Comparison of ENCODE assay signal across 37 cellular contexts in the genomic region with DNA sequence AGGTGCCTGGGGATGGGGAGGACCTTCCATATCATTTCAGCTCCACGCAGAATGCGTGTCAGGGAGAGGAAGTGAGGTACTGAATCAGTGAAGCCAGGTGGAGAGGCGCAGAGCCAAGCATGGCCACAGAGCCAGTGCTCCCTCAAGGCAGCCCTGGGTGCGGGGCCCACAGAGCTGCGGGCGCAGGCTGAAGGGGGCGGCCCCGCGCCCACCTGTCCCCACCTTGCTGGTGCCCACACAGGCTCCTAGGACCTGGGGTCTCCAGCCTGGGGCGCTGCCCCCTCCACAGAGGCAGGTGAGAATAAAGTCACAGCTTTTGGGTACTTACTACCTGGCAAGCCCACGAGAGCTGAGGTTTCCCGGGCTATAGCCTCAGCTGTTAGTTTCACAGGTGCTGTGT. TPM values are rescaled to one million over a fixed set of nuclear protein-coding genes. Genes with fewer than 3 reads are reported as not detected.
"Had no signal": no experiment of that assay in that cellular context is flagged by ENCODE, and none has a peak within 500 bp of the region (broad histone marks: within the 10 kb centered on the region; RNA-seq: fewer than 3 reads in every experiment).

No MANE protein-coding gene starts in this region.

- ATAC-seq: activated CD8-positive, alpha-beta T cell treated with anti-CD3 and anti-CD28 coated beads for 36 hours; activated naive CD4-positive, alpha-beta T cell treated with anti-CD3 and anti-CD28 coated beads, Interleukin-2, amount 50 U/mL, for 72 hours; activated T-cell treated with anti-CD3 and anti-CD28 coated beads, Interleukin-2, amount 50 U/mL, for 4 hours; activated T-cell treated with anti-CD3 and anti-CD28 coated beads, Interleukin-2, amount 50 U/mL, for 72 hours; activated T-helper 17 cell treated with anti-CD3 and anti-CD28 coated beads, Interleukin-2, amount 50 U/mL, for 72 hours had no signal

- FAIRE-seq: astrocyte, colon, TTC549 had no signal

- DNase-seq: activated B cell treated with CpG ODN at 0.5 μM for 24 hours; activated CD4-positive, alpha-beta memory T cell treated with anti-CD3 and anti-CD28 coated beads for 36 hours; activated CD4-positive, alpha-beta T cell treated with anti-CD3 and anti-CD28 coated beads for 4 hours; activated CD4-positive, alpha-beta T cell treated with anti-CD3 and anti-CD28 coated beads, Interleukin-2, amount 10 ng/mL, durations not matched to agents 24 days and 14 days; activated CD4-positive, alpha-beta T cell treated with anti-CD3 and anti-CD28 coated beads, Interleukin-2, amount 50 U/mL, for 1 hour; activated CD4-positive, alpha-beta T cell treated with anti-CD3 and anti-CD28 coated beads, Interleukin-2, amount 50 U/mL, for 4 hours; activated CD4-positive, CD25-positive, alpha-beta regulatory T cell treated with anti-CD3 and anti-CD28 coated beads, Interleukin-2, amount 50 U/mL, for 72 hours; activated CD8-positive, alpha-beta memory T cell treated with anti-CD3 and anti-CD28 coated beads, Interleukin-2, amount 50 U/mL, for 4 hours; activated CD8-positive, alpha-beta T cell treated with anti-CD3 and anti-CD28 coated beads for 36 hours; activated effector memory CD4-positive, alpha-beta T cell treated with anti-CD3 and anti-CD28 coated beads, Interleukin-2, amount 50 U/mL, for 16 hours; activated gamma-delta T cell treated with Interleukin-2 at 50 U/mL for 16 hours; activated naive CD4-positive, alpha-beta T cell; activated naive CD4-positive, alpha-beta T cell treated with anti-CD3 and anti-CD28 coated beads for 36 hours; activated naive CD4-positive, alpha-beta T cell treated with anti-CD3 and anti-CD28 coated beads, Interleukin-2, amount 50 U/mL, for 16 hours; activated naive CD8-positive, alpha-beta T cell treated with anti-CD3 and anti-CD28 coated beads for 36 hours; activated T-cell treated with anti-CD3 and anti-CD28 coated beads for 4 hours; activated T-cell treated with anti-CD3 and anti-CD28 coated beads, Interleukin-2, amount 50 U/mL, for 1 hour; activated T-cell treated with anti-CD3 and anti-CD28 coated beads, Interleukin-2, amount 50 U/mL, for 4 hours; activated T-cell treated with anti-CD3 and anti-CD28 coated beads, Interleukin-2, amount 50 U/mL, for 72 hours; adrenal gland; amniotic stem cell; aorta; brain microvascular endothelial cell; central memory CD4-positive, alpha-beta T cell; T-helper 2 cell; T-helper 9 cell had no signal

- H3K27ac ChIP-seq: adrenal gland, body of pancreas, brain microvascular endothelial cell, breast epithelium, VCaP had no signal

- H3K4me1 ChIP-seq: adrenal gland, body of pancreas, breast epithelium had no signal

- H3K9me3 ChIP-seq: adrenal gland, body of pancreas, breast epithelium had no signal

- H3K4me3 ChIP-seq: adrenal gland, body of pancreas, breast epithelium had no signal

- H3K36me3 ChIP-seq: adrenal gland, brain microvascular endothelial cell, breast epithelium had no signal

RNA-seq across cellular contexts. Expression of gene GATA5, which starts 40.0 kb away (rescaled TPM):
- total RNA-seq: activated B cell treated with CpG ODN at 0.5 μM for 24 hours; activated CD4-positive, alpha-beta memory T cell treated with anti-CD3 and anti-CD28 coated beads for 36 hours; activated CD4-positive, alpha-beta T cell treated with anti-CD3 and anti-CD28 coated beads, Interleukin-2, amount 10 ng/mL, durations not matched to agents 24 days and 14 days; activated CD8-positive, alpha-beta memory T cell treated with anti-CD3 and anti-CD28 coated beads for 36 hours; activated CD8-positive, alpha-beta T cell treated with anti-CD3 and anti-CD28 coated beads for 36 hours; activated naive CD4-positive, alpha-beta T cell treated with anti-CD3 and anti-CD28 coated beads for 36 hours; activated naive CD4-positive, alpha-beta T cell treated with anti-CD3 and anti-CD28 coated beads, Interleukin-2, amount 50 U/mL, for 72 hours; activated naive CD8-positive, alpha-beta T cell treated with anti-CD3 and anti-CD28 coated beads for 36 hours; activated T-cell treated with anti-CD3 and anti-CD28 coated beads, Interleukin-2, amount 50 U/mL, for 4 hours; activated T-cell treated with anti-CD3 and anti-CD28 coated beads, Interleukin-2, amount 50 U/mL, for 72 hours; activated T-helper 1 cell treated with anti-CD3 and anti-CD28 coated beads, Interleukin-12 subunit alpha, Interleukin-12 subunit beta, Interleukin-2, Interleukin-4 antibody, amounts not matched to agents 30 ng/mL and 10 ng/mL and 1 ng/mL, durations not matched to agents 14 hours and 24 hours and 36 hours; activated T-helper 17 cell treated with anti-CD3 and anti-CD28 coated beads, Interleukin-2, amount 50 U/mL, for 72 hours; astrocyte; body of pancreas; cerebellum had no signal
